ENCODE assay signal across 8 cellular contexts in genomic region chr19:8366961-8367326, GRCh38. TPM values are rescaled to one million over a fixed set of nuclear protein-coding genes. Genes with fewer than 3 reads are reported as not detected.
A peak's percentile ranks its signal among the peaks of the same experiment; 100 is the strongest.
DNase-seq lines count a peak whose midpoint lies in the region; ATAC-seq and TF ChIP-seq lines count a peak whose summit lies in the region.

No MANE protein-coding gene starts in this region.

- H2AFZ ChIP-seq in PC-9: no peak overlapping the region

- H3K4me1 Mint-ChIP-seq in naive thymus-derived CD8-positive, alpha-beta T cell: peaks cover 6 to 14% (median 11%) of the 10 kb centered on the region in 4 donors

- H3K9me2 ChIP-seq in PC-9 (ENCODE audit: insufficient read depth): no peaks in the 10 kb centered on the region

- no peaks in the 10 kb centered on the region for H3K79me2 ChIP-seq in PC-9 (ENCODE audit: low read depth)

- no peaks in the 10 kb centered on the region for H3K36me3 ChIP-seq in PC-9 (ENCODE audit: low read depth)
- peaks cover 14% of the 10 kb centered on the region for H3K36me3 ChIP-seq in lower lobe of right lung
- no peaks in the 10 kb centered on the region for H3K36me3 ChIP-seq in transverse colon

- H3K9me3 ChIP-seq in PC-9 (ENCODE audit: insufficient read depth, low read depth) (no peaks in the 10 kb centered on the region), lower lobe of right lung (no peaks in the 10 kb centered on the region), transverse colon (no peaks in the 10 kb centered on the region)

- CTCF ChIA-PET in PC-9 (lab: Charles Lee): no interaction called here

- H3K27ac Mint-ChIP-seq in naive thymus-derived CD8-positive, alpha-beta T cell: no peak overlapping the region

- 49 to 90% methylated on average over 2 to 13 of the region's 13 CpGs for WGBS in transverse colon (ENCODE audit: low coverage in 1 of 2), 2 donors

- H3K4me2 ChIP-seq in PC-9: peak overlapping the region; percentile 36

- no peak for DNase-seq in PC-9
- DNase-seq in dermis blood vessel endothelial cell: peak; percentile 32
- DNase-seq in lower lobe of right lung: no peak
- DNase-seq in transverse colon: peak; percentile 30
- DNase-seq in NCI-H446 (lab: John Stamatoyannopoulos, UW): no peak
- DNase-seq in naive thymus-derived CD8-positive, alpha-beta T cell: no peak
- DNase-seq in DMS79 (lab: John Stamatoyannopoulos, UW): no peak

- H3K36me3 Mint-ChIP-seq in naive thymus-derived CD8-positive, alpha-beta T cell: peaks cover 0 to 3% (median 0%) of the 10 kb centered on the region in 3 donors

- H4K20me1 ChIP-seq in PC-9 (ENCODE audit: insufficient read depth): no peaks in the 10 kb centered on the region

- peaks cover 29% of the 10 kb centered on the region for H3F3A ChIP-seq in PC-9 (ENCODE audit: insufficient read depth, low read depth)

- POLR2A ChIA-PET in PC-9 (lab: Charles Lee; ENCODE audit: unreplicated experiment): no interaction called here
- POLR2A ChIA-PET in naive thymus-derived CD8-positive, alpha-beta T cell (lab: Charles Lee): no interaction called here

- H3K4me1 ChIP-seq in PC-9 (replicated peaks; ENCODE audit: insufficient read depth): peaks cover 37% of the 10 kb centered on the region
- H3K4me1 ChIP-seq in lower lobe of right lung: peaks cover 65% of the 10 kb centered on the region
- H3K4me1 ChIP-seq in transverse colon: peaks cover 26 to 68% (median 51%) of the 10 kb centered on the region in 4 donors

- TF ChIP-seq POLR2A in transverse colon (IDR thresholded peaks at IDR 0.05): no peak

- BruUV-seq in PC-9 (replicated peaks; lab: Mats Ljungman, UMichigan): no TSS peak

- no peak for TF ChIP-seq CTCF in PC-9 (conservative IDR thresholded peaks at IDR 0.05)
- TF ChIP-seq CTCF in lower lobe of right lung (IDR thresholded peaks at IDR 0.05): no peak
- no peak for TF ChIP-seq CTCF in transverse colon (IDR thresholded peaks at IDR 0.05)

- peak overlapping the region in 1 of 10 donors; percentile 67 for H3K4me3 Mint-ChIP-seq in naive thymus-derived CD8-positive, alpha-beta T cell

- peaks cover 7 to 64% (median 38%) of the 10 kb centered on the region in 5 donors for H3K27me3 Mint-ChIP-seq in naive thymus-derived CD8-positive, alpha-beta T cell

- no peaks in the 10 kb centered on the region for H3K27me3 ChIP-seq in PC-9 (ENCODE audit: insufficient read depth, low read depth)
- H3K27me3 ChIP-seq in lower lobe of right lung (ENCODE audit: low read depth): peaks cover 6% of the 10 kb centered on the region
- peaks cover 29% of the 10 kb centered on the region for H3K27me3 ChIP-seq in transverse colon

- in situ Hi-C loops in transverse colon (cut with MboI; ENCODE audit: low pct_ligation_motif_present in 1 of 4, low pct_unique_long_range_greater_than_20kb in 1 of 4, low sequenced_read_pairs in 3 of 4): no loop called here

- H3K27ac ChIP-seq in PC-9: no peak overlapping the region
- H3K27ac ChIP-seq in lower lobe of right lung: peak overlapping the region; percentile 18
- peak overlapping the region; percentile 63 to 94 (median 72) for H3K27ac ChIP-seq in transverse colon

- no peaks in the 10 kb centered on the region for H3K9me3 Mint-ChIP-seq in naive thymus-derived CD8-positive, alpha-beta T cell

- intact Hi-C loops in PC-9 (cut with micrococcal nuclease; ENCODE audit: unreplicated experiment): loop anchor here (10.0 kb wide), 1 partner anchor 88 kb away; no protein-coding TSS in a partner anchor
- intact Hi-C loops in lower lobe of right lung (cut with DNase I): no loop called here
- intact Hi-C loops in transverse colon (cut with DNase I; ENCODE audit: low total_unique reads): loop anchor here (10.0 kb wide), 1 partner anchor 78 kb away; the partner anchor contains the start of gene HNRNPM

- H3K4me3 ChIP-seq in PC-9 (no peak overlapping the region), lower lobe of right lung (peak overlapping the region; percentile 33), transverse colon (peak overlapping the region in 2 of 4 donors; percentile 3 to 11)

- TF ChIP-seq EP300 in transverse colon (IDR thresholded peaks at IDR 0.05; ENCODE audit: low read depth): no peak

- no peak for ATAC-seq in lower lobe of right lung
- no peak for ATAC-seq in GM19395 (IDR thresholded peaks at IDR 0.05; ENCODE audit: unreplicated experiment)
- no peak for ATAC-seq in naive thymus-derived CD8-positive, alpha-beta T cell

RNA-seq across cellular contexts. Expression of gene ANGPTL4, which starts 3.0 kb away (rescaled TPM):
- total RNA-seq in PC-9 (2021) (0.30 TPM in 1 of 2 replicates, not detected in the other), dermis blood vessel endothelial cell (4.3 and 8.7 TPM in 2 replicates), lower lobe of right lung (11.0 TPM), transverse colon (100 to 1,000 TPM in 1 of 4 donors, 10 to 100 TPM in 1, 1 to 10 TPM in 2; 2.3 to 123 (median 10.3) TPM)
- not detected for total RNA-seq in naive thymus-derived CD8-positive, alpha-beta T cell
- under 1 TPM in 1 of 3 donors, not detected in 2; 0.23 TPM for polyA plus RNA-seq in naive thymus-derived CD8-positive, alpha-beta T cell

RNA-seq across cellular contexts. Expression of gene RAB11B, which starts 23.2 kb away (rescaled TPM):
- 119 and 126 TPM in 2 replicates for total RNA-seq in PC-9 (2021)
- 34.5 and 124 TPM in 2 replicates for total RNA-seq in dermis blood vessel endothelial cell
- 101 TPM for total RNA-seq in lower lobe of right lung
- 100 to 1,000 TPM in 1 of 4 donors, 10 to 100 TPM in 3; 48.6 to 159 (median 56.1) TPM for total RNA-seq in transverse colon
- 100 to 1,000 TPM; 108 to 112 TPM for total RNA-seq in naive thymus-derived CD8-positive, alpha-beta T cell
- polyA plus RNA-seq in naive thymus-derived CD8-positive, alpha-beta T cell: 10 to 100 TPM; 46.9 to 73.6 (median 53.9) TPM

RNA-seq across cellular contexts. Expression of gene KANK3, which starts 23.9 kb away (rescaled TPM):
- 0.37 and 1.6 TPM in 2 replicates for total RNA-seq in PC-9 (2021)
- total RNA-seq in dermis blood vessel endothelial cell: 156 and 179 TPM in 2 replicates
- 49.0 TPM for total RNA-seq in lower lobe of right lung
- 10 to 100 TPM in 1 of 4 donors, 1 to 10 TPM in 3; 3.2 to 10.5 (median 4.1) TPM for total RNA-seq in transverse colon
- total RNA-seq in naive thymus-derived CD8-positive, alpha-beta T cell: 1 to 10 TPM; 1.4 to 3.3 TPM
- polyA plus RNA-seq in naive thymus-derived CD8-positive, alpha-beta T cell: 1 to 10 TPM in 2 of 3 donors, under 1 TPM in 1; 0.82 to 2.3 (median 1.5) TPM

RNA-seq across cellular contexts. Expression of gene RPS28, which starts 45.6 kb away (rescaled TPM):
- 1,283 and 1,512 TPM in 2 replicates for total RNA-seq in PC-9 (2021)
- total RNA-seq in dermis blood vessel endothelial cell: 278 and 408 TPM in 2 replicates
- total RNA-seq in lower lobe of right lung: 1,461 TPM
- total RNA-seq in transverse colon: 100 to 1,000 TPM; 275 to 526 (median 413) TPM
- 1,000 to 10,000 TPM; 3,024 to 3,108 TPM for total RNA-seq in naive thymus-derived CD8-positive, alpha-beta T cell
- 1,000 to 10,000 TPM; 3,764 to 4,165 (median 4,042) TPM for polyA plus RNA-seq in naive thymus-derived CD8-positive, alpha-beta T cell

RNA-seq across cellular contexts. Expression of gene NDUFA7, which starts 45.8 kb away (rescaled TPM):
- 49.8 and 61.7 TPM in 2 replicates for total RNA-seq in PC-9 (2021)
- total RNA-seq in dermis blood vessel endothelial cell: 10.2 and 11.7 TPM in 2 replicates
- 41.9 TPM for total RNA-seq in lower lobe of right lung
- total RNA-seq in transverse colon: 10 to 100 TPM; 11.2 to 40.0 (median 18.6) TPM
- total RNA-seq in naive thymus-derived CD8-positive, alpha-beta T cell: 10 to 100 TPM; 28.5 to 35.3 TPM
- polyA plus RNA-seq in naive thymus-derived CD8-positive, alpha-beta T cell: 100 to 1,000 TPM; 117 to 136 (median 135) TPM

Comparison
In these comparisons a context has a peak if more than half of its experiments do, and no peak if none do; other contexts are left out.
1. DNase-seq: peak in dermis blood vessel endothelial cell (single experiment) and transverse colon (single experiment); none in PC-9 (0 of 2), lower lobe of right lung (single experiment), NCI-H446 (0 of 2), naive thymus-derived CD8-positive, alpha-beta T cell (0 of 10) and DMS79 (single experiment).